In the genomic region with DNA sequence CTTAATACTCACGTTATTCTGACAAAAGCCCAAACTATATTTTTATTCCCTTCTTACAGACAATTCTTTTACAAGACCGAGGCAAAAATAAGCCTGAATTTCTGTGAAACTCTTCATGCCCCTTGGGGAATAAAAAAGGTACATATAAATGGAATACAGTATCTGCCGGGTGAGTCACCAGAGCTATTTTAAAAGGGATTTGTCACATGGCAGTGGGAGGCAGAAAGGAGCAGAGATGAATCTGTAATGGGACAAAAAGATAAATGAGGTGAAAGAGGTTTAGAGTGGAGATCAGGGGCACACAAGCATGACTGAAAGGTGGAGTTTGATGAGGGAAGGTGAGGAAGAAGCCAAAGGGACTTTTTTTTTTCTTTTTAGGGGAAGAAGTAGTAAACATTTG, we compare ENCODE assay signal across 11 cellular contexts. TPM values are rescaled to one million over a fixed set of nuclear protein-coding genes. Genes with fewer than 3 reads are reported as not detected.
DNase-seq lines count a peak whose midpoint lies in the region; ATAC-seq and TF ChIP-seq lines count a peak whose summit lies in the region.
"Had no signal": no experiment of that assay in that cellular context is flagged by ENCODE, and none has a peak within 500 bp of the region (broad histone marks: within the 10 kb centered on the region; RNA-seq: fewer than 3 reads in every experiment).

No MANE protein-coding gene starts in this region.

- CTCF ChIA-PET in RWPE1 (lab: Yijun Ruan, JAX) = interaction anchor here (0.7 kb wide), 1 partner anchor 35 kb away, joined by 3 read pairs; no protein-coding TSS in a partner anchor

- TF ChIP-seq CTCF in RWPE1 (conservative IDR thresholded peaks at IDR 0.05; ENCODE audit: low read depth) (no peak), dorsolateral prefrontal cortex (IDR thresholded peaks at IDR 0.05 in 54 of 56, conservative IDR thresholded peaks at IDR 0.05 in 2 of 56; ENCODE audit: low read depth in 1 of 56, partially characterized antibody in 56 of 56) (no peak)

- no peak overlapping the region for H3K4me3 ChIP-seq in dorsolateral prefrontal cortex
- H3K4me3 ChIP-seq in skeletal muscle cell (ENCODE audit: low read depth, low read length) = no peak overlapping the region
- H3K4me3 ChIP-seq: esophagus muscularis mucosa had no signal

- POLR2A ChIA-PET in RWPE1 (lab: Yijun Ruan, JAX; ENCODE audit: low non-redundant PET) = no interaction called here

- H3K27me3 ChIP-seq in dorsolateral prefrontal cortex = no peaks in the 10 kb centered on the region
- H3K27me3 ChIP-seq: esophagus muscularis mucosa had no signal

- intact Hi-C loops in dorsolateral prefrontal cortex (cut with DNase I) = loop anchor here in 1 of 2 donors (10.0 kb wide), 1 partner anchor 150 kb away; no protein-coding TSS in a partner anchor

- no peak for ATAC-seq in HG02642 (IDR thresholded peaks at IDR 0.05; ENCODE audit: poor library complexity, unreplicated experiment)
- no peak for ATAC-seq in HG03354 (IDR thresholded peaks at IDR 0.05; ENCODE audit: poor library complexity, severe bottlenecking, unreplicated experiment)

- H3K27ac ChIP-seq in RWPE1 = no peak overlapping the region
- H3K27ac ChIP-seq in dorsolateral prefrontal cortex = peak overlapping the region in 39 of 59 donors; percentile 6 to 83 (median 69)

- peak; percentile 24 for DNase-seq in EH (ENCODE audit: low read depth)
- peak; percentile 21 for DNase-seq in RWPE1 (ENCODE audit: low spot score)
- DNase-seq in dorsolateral prefrontal cortex = peak in 4 of 10 donors; percentile 9 to 54 (median 42)
- DNase-seq in skeletal muscle cell (ENCODE audit: low read depth) = peak; percentile 41
- DNase-seq in NCI-H1105 (lab: John Stamatoyannopoulos, UW) = no peak
- DNase-seq: activated CD4-positive, alpha-beta T cell treated with anti-CD3 and anti-CD28 coated beads, Interleukin-2, amount 50 U/mL, for 48 hours; retina; stimulated activated CD4-positive, alpha-beta T cell treated with anti-CD3 and anti-CD28 coated beads, Interleukin-4, amount 100 ng/mL, for 4 hours had no signal

RNA-seq across cellular contexts. Expression of gene XCL1, which starts 8.8 kb away (rescaled TPM):
- under 1 TPM in 7 of 120 experiments, not detected in 113; 0.34 to 0.78 (median 0.36) TPM for total RNA-seq in dorsolateral prefrontal cortex

RNA-seq across cellular contexts. Expression of gene XCL2, which starts 41.4 kb away (rescaled TPM):
- under 1 TPM in 1 of 120 experiments, not detected in 119; 0.90 TPM for total RNA-seq in dorsolateral prefrontal cortex
- total RNA-seq: esophagus muscularis mucosa had no signal
